ENCODE assay signal across 5 cellular contexts in genomic region chr5:176413255-176413565, GRCh38. TPM values are rescaled to one million over a fixed set of nuclear protein-coding genes. Genes with fewer than 3 reads are reported as not detected.
DNase-seq lines count a peak whose midpoint lies in the region; ATAC-seq and TF ChIP-seq lines count a peak whose summit lies in the region.

No MANE protein-coding gene starts in this region.

- peaks cover 66% of the 10 kb centered on the region for H3K4me1 Mint-ChIP-seq in MCF 10A (ENCODE audit: insufficient read depth, unreplicated experiment)

- H3K4me1 ChIP-seq in right atrium auricular region: peaks cover 0 to 57% of the 10 kb centered on the region in 2 donors
- H3K4me1 ChIP-seq in upper lobe of left lung: peaks cover 37 to 54% (median 48%) of the 10 kb centered on the region in 4 donors
- no peaks in the 10 kb centered on the region for H3K4me1 ChIP-seq in prostate gland (replicated peaks)

- peaks cover 36% of the 10 kb centered on the region for H3K36me3 Mint-ChIP-seq in MCF 10A (ENCODE audit: insufficient read depth, unreplicated experiment)

- POLR2A ChIA-PET in MCF 10A (lab: Yijun Ruan, JAX): interaction anchor here (0.6 to 11.3 kb wide), 11 partner anchors 9 to 1409 kb away, joined by 3 to 110 read pairs (median 5); partner anchors contain the start of genes FAF2, HIGD2A, NOP16 and RNF44

- H3K4me3 Mint-ChIP-seq in MCF 10A (ENCODE audit: unreplicated experiment): peak overlapping the region; percentile 83

- intact Hi-C loops in MCF 10A (cut with micrococcal nuclease): no loop called here
- intact Hi-C loops in prostate gland (cut with DNase I): loop anchor here (10.0 kb wide), 2 partner anchors 162 to 232 kb away; partner anchors contain the start of gene TSPAN17

- H3K4me3 ChIP-seq in right atrium auricular region (no peak overlapping the region), upper lobe of left lung (no peak overlapping the region), prostate gland (no peak overlapping the region)

- BruUV-seq in MCF 10A (replicated peaks; lab: Mats Ljungman, UMichigan): no TSS peak

- DNase-seq in MCF 10A (ENCODE audit: unreplicated experiment): peak; percentile 72
- peak; percentile 80 for DNase-seq in right atrium auricular region (ENCODE audit: low spot score)
- DNase-seq in upper lobe of left lung: no peak
- DNase-seq in prostate gland (ENCODE audit: low spot score): no peak

- no peaks in the 10 kb centered on the region for H3K27me3 Mint-ChIP-seq in MCF 10A (ENCODE audit: insufficient read depth, unreplicated experiment)

- H3K27ac Mint-ChIP-seq in MCF 10A (ENCODE audit: low read depth, unreplicated experiment): peak overlapping the region; percentile 73

- ATAC-seq in upper lobe of left lung (ENCODE audit: low FRiP score in 2 of 2): no peak
- no peak for ATAC-seq in HG03045 (IDR thresholded peaks at IDR 0.05; ENCODE audit: unreplicated experiment)

- TF ChIP-seq POLR2A in upper lobe of left lung (IDR thresholded peaks at IDR 0.05) (no peak), prostate gland (IDR thresholded peaks at IDR 0.05) (no peak)

- H3K27ac ChIP-seq in right atrium auricular region (peak overlapping the region; percentile 50 to 74), upper lobe of left lung (peak overlapping the region; percentile 12 to 95 (median 48)), prostate gland (no peak overlapping the region)

- WGBS in upper lobe of left lung, 2 donors: 88 to 89% methylated on average over 2 of the region's 2 CpGs
- WGBS in prostate gland: 24% methylated on average over 2 of the region's 2 CpGs

- no peaks in the 10 kb centered on the region for H3K9me3 Mint-ChIP-seq in MCF 10A (ENCODE audit: unreplicated experiment)

- CTCF ChIA-PET in MCF 10A (lab: Yijun Ruan, JAX): interaction anchor here (0.6 to 6.3 kb wide), 11 partner anchors 10 to 685 kb away, joined by 3 to 83 read pairs (median 4); partner anchors contain the start of genes FAF2, RNF44 and TSPAN17

- H3K27me3 ChIP-seq in right atrium auricular region (no peaks in the 10 kb centered on the region), upper lobe of left lung (no peaks in the 10 kb centered on the region), prostate gland (replicated peaks; ENCODE audit: insufficient read depth) (no peaks in the 10 kb centered on the region)

- TF ChIP-seq CTCF in MCF 10A (IDR thresholded peaks at IDR 0.05; ENCODE audit: unreplicated experiment): no peak
- TF ChIP-seq CTCF in right atrium auricular region (IDR thresholded peaks at IDR 0.05): no peak
- no peak for TF ChIP-seq CTCF in upper lobe of left lung (IDR thresholded peaks at IDR 0.05)
- no peak for TF ChIP-seq CTCF in prostate gland (IDR thresholded peaks at IDR 0.05)

- H3K9me3 ChIP-seq in right atrium auricular region (no peaks in the 10 kb centered on the region), upper lobe of left lung (no peaks in the 10 kb centered on the region), prostate gland (no peaks in the 10 kb centered on the region)

- peaks cover 15% of the 10 kb centered on the region for H3K36me3 ChIP-seq in right atrium auricular region
- H3K36me3 ChIP-seq in upper lobe of left lung: peaks cover 0 to 18% (median 14%) of the 10 kb centered on the region in 4 donors
- H3K36me3 ChIP-seq in prostate gland: no peaks in the 10 kb centered on the region

- no peak for TF ChIP-seq EP300 in upper lobe of left lung (IDR thresholded peaks at IDR 0.05)

RNA-seq across cellular contexts. Expression of gene CLTB, which starts 3.1 kb away (rescaled TPM):
- total RNA-seq in MCF 10A (2022) (333 and 339 TPM in 2 replicates), right atrium auricular region (100 to 1,000 TPM; 241 to 341 TPM), upper lobe of left lung (100 to 1,000 TPM in 4 of 6 donors, 10 to 100 TPM in 2; 54.5 to 187 (median 109) TPM), prostate gland (100 to 1,000 TPM; 105 to 125 TPM)

RNA-seq across cellular contexts. Expression of gene HIGD2A, which starts 24.7 kb away (rescaled TPM):
- total RNA-seq in MCF 10A (2022) (167 and 196 TPM in 2 replicates), right atrium auricular region (100 to 1,000 TPM; 231 to 249 TPM), upper lobe of left lung (100 to 1,000 TPM in 3 of 6 donors, 10 to 100 TPM in 3; 46.5 to 108 (median 93.6) TPM), prostate gland (100 to 1,000 TPM; 172 to 203 TPM)

RNA-seq across cellular contexts. Expression of gene NOP16, which starts 24.8 kb away (rescaled TPM):
- total RNA-seq in MCF 10A (2022): 90.9 and 134 TPM in 2 replicates
- 10 to 100 TPM; 11.8 to 16.0 TPM for total RNA-seq in right atrium auricular region
- total RNA-seq in upper lobe of left lung: 10 to 100 TPM in 4 of 6 donors, 1 to 10 TPM in 2; 3.1 to 25.4 (median 12.1) TPM
- total RNA-seq in prostate gland: 10 to 100 TPM; 10.8 to 11.6 TPM

RNA-seq across cellular contexts. Expression of gene FAF2, which starts 35.0 kb away (rescaled TPM):
- total RNA-seq in MCF 10A (2022): 78.3 and 97.2 TPM in 2 replicates
- 10 to 100 TPM; 14.4 to 19.5 TPM for total RNA-seq in right atrium auricular region
- total RNA-seq in upper lobe of left lung: 10 to 100 TPM; 11.5 to 33.0 (median 30.0) TPM
- total RNA-seq in prostate gland: 10 to 100 TPM; 36.8 to 43.5 TPM

RNA-seq across cellular contexts. Expression of gene ARL10, which starts 47.9 kb away (rescaled TPM):
- 1.1 and 1.3 TPM in 2 replicates for total RNA-seq in MCF 10A (2022)
- total RNA-seq in right atrium auricular region: 1 to 10 TPM; 4.0 to 5.8 TPM
- total RNA-seq in upper lobe of left lung: 1 to 10 TPM; 2.7 to 7.8 (median 4.1) TPM
- total RNA-seq in prostate gland: 1 to 10 TPM; 2.4 to 8.2 TPM

Comparison
In these comparisons a context has a peak if more than half of its experiments do, and no peak if none do; other contexts are left out.
1. DNase-seq: peak in MCF 10A (single experiment) and right atrium auricular region (single experiment); none in upper lobe of left lung (0 of 2) and prostate gland (single experiment).
2. H3K27ac ChIP-seq: peak in right atrium auricular region (2 of 2) and upper lobe of left lung (4 of 4); none in prostate gland (0 of 2).